20 cellular contexts compared by ENCODE assay signal in genomic region chr2:8479298-8479697, GRCh38.
DNase-seq lines count a peak whose midpoint lies in the region; ATAC-seq, FAIRE-seq and TF ChIP-seq lines count a peak whose summit lies in the region.
"Had no signal": no experiment of that assay in that cellular context is flagged by ENCODE, and none has a peak within 500 bp of the region (broad histone marks: within the 10 kb centered on the region; RNA-seq: fewer than 3 reads in every experiment).

No MANE protein-coding gene starts in this region.

- peak overlapping the region in 1 of 4 donors; percentile 71 for H3K4me3 Mint-ChIP-seq in CD4-positive, CD25-positive, alpha-beta regulatory T cell
- H3K4me3 Mint-ChIP-seq: brain had no signal

- H3K23ac ChIP-seq in H1 (ENCODE audit: insufficient read length) = no peak overlapping the region

- H4K91ac ChIP-seq in H1 (replicated peaks; ENCODE audit: insufficient read length, low read length) = no peak overlapping the region

- no peak for ATAC-seq in CD4-positive, CD25-positive, alpha-beta regulatory T cell (ENCODE audit: low read depth in 2 of 2)
- peak; percentile 31; the same call in 1 of the 3 replicates for ATAC-seq in SK-N-SH treated with all-trans-retinoic acid at 6 μM for 48 hours
- ATAC-seq: T-cell had no signal

- no peak for TF ChIP-seq CTCF in H1 (IDR thresholded peaks at IDR 0.05; ENCODE audit: control extremely low read depth in 1 of 3, insufficient read depth in 1 of 3, low read depth in 1 of 3, low read length in 3 of 3)

- H4K5ac ChIP-seq in H1 (ENCODE audit: insufficient read length, low read depth, low read length) = no peak overlapping the region

- H3K36me3 ChIP-seq in CD4-positive, CD25-positive, alpha-beta regulatory T cell (ENCODE audit: control insufficient read depth, insufficient read depth, low read length) = no peaks in the 10 kb centered on the region
- no peaks in the 10 kb centered on the region for H3K36me3 ChIP-seq in H1 (ENCODE audit: control insufficient read depth in 2 of 4, insufficient read depth in 4 of 4, low read length in 3 of 4)
- H3K36me3 ChIP-seq: Peyer's patch, prostate gland, suprapubic skin had no signal

- H2AK5ac ChIP-seq in H1 (ENCODE audit: low read depth, low read length) = no peak overlapping the region

- no peaks in the 10 kb centered on the region for H3K9me3 Mint-ChIP-seq in CD4-positive, CD25-positive, alpha-beta regulatory T cell
- H3K9me3 Mint-ChIP-seq: activated T-helper 2 cell treated with anti-CD3 and anti-CD28 coated beads, Interferon-gamma antibody, Interleukin-2, Interleukin-4, amounts not matched to agents 10 μg/mL and 5 μg/mL and 100 μg/mL, durations not matched to agents 14 hours and 24 hours and 36 hours; brain; T-cell had no signal

- no peak for TF ChIP-seq EP300 in H1 (IDR thresholded peaks at IDR 0.05; ENCODE audit: borderline replicate concordance in 1 of 2, low read depth in 2 of 2, low read length in 2 of 2)

- H3K27ac ChIP-seq in CD4-positive, CD25-positive, alpha-beta regulatory T cell (ENCODE audit: insufficient read depth, low read length, poor library complexity, severe bottlenecking) = no peak overlapping the region
- no peak overlapping the region for H3K27ac ChIP-seq in H1 (ENCODE audit: low read depth, low read length)
- H3K27ac ChIP-seq: prostate gland, suprapubic skin had no signal

- no peak overlapping the region for H2BK15ac ChIP-seq in H1 (ENCODE audit: low read length)

- H3K4ac ChIP-seq in H1 (replicated peaks; ENCODE audit: insufficient read length, low read depth, low read length) = no peak overlapping the region

- no peaks in the 10 kb centered on the region for H3K9me3 ChIP-seq in CD4-positive, CD25-positive, alpha-beta regulatory T cell (ENCODE audit: control insufficient read depth in 2 of 2, low read length in 2 of 2)
- no peaks in the 10 kb centered on the region for H3K9me3 ChIP-seq in H1 (ENCODE audit: insufficient read depth in 2 of 2, low read depth in 1 of 2, low read length in 1 of 2)
- H3K9me3 ChIP-seq: Peyer's patch, prostate gland, suprapubic skin had no signal

- no peak overlapping the region for H3K18ac ChIP-seq in H1 (ENCODE audit: extremely low read depth, low read length)

- no peak overlapping the region for H3K14ac ChIP-seq in H1 (ENCODE audit: insufficient read length)

- H3K79me2 ChIP-seq in H1 (ENCODE audit: control insufficient read depth in 1 of 2, insufficient read depth in 2 of 2, low read length in 2 of 2) = no peaks in the 10 kb centered on the region

- no peak overlapping the region for H3K4me2 ChIP-seq in H1 (ENCODE audit: insufficient read depth in 1 of 2, low read depth in 2 of 2, low read length in 2 of 2)

- no peak for DNase-seq in CD4-positive, CD25-positive, alpha-beta regulatory T cell
- no peak for DNase-seq in H1 (ENCODE audit: low read depth in 1 of 2, low spot score in 2 of 2)
- peak; percentile 64 for DNase-seq in mesenteric fat pad (ENCODE audit: low spot score)
- no peak for DNase-seq in NCI-H2196 (lab: John Stamatoyannopoulos, UW; ENCODE audit: unreplicated experiment)
- no peak for DNase-seq in activated naive CD4-positive, alpha-beta T cell (lab: John Stamatoyannopoulos, UW)
- no peak for DNase-seq in globus pallidus (ENCODE audit: low spot score)
- DNase-seq in glomerular visceral epithelial cell (ENCODE audit: extremely low spot score) = no peak
- DNase-seq: activated CD4-positive, alpha-beta T cell treated with anti-CD3 and anti-CD28 coated beads, Interleukin-2, amount 50 U/mL, for 1 hour; foreskin fibroblast; GOT3; Karpas-422; NCI-H1930; NCI-H524 treated with DMSO at 0.1 percent for 48 hours; T-cell had no signal

- peaks cover 76% of the 10 kb centered on the region for H3K4me1 ChIP-seq in CD4-positive, CD25-positive, alpha-beta regulatory T cell (ENCODE audit: control insufficient read depth, insufficient read depth, low read length, poor library complexity, severe bottlenecking)
- no peaks in the 10 kb centered on the region for H3K4me1 ChIP-seq in H1 (replicated peaks in 1 of 4; ENCODE audit: control insufficient read depth in 3 of 4, insufficient read depth in 4 of 4, low read length in 3 of 4)

- no peak overlapping the region for H2BK120ac ChIP-seq in H1 (replicated peaks; ENCODE audit: low read depth, low read length)

- no peaks in the 10 kb centered on the region for H3K36me3 Mint-ChIP-seq in CD4-positive, CD25-positive, alpha-beta regulatory T cell
- H3K36me3 Mint-ChIP-seq: brain, T-cell had no signal

- no peak for TF ChIP-seq RAD21 in H1 (IDR thresholded peaks at IDR 0.05 in 1 of 2, conservative IDR thresholded peaks at IDR 0.05 in 1 of 2; ENCODE audit: low read depth in 2 of 2, low read length in 2 of 2)

- H2AFZ ChIP-seq in H1 (ENCODE audit: low read length) = no peak overlapping the region

- CTCF ChIA-PET in H1 (lab: Charles Lee; ENCODE audit: partially characterized antibody) = interaction anchor here (0.5 to 1.5 kb wide), 2 partner anchors 66 to 284 kb away, joined by 3 read pairs; no protein-coding TSS in a partner anchor

- no peaks in the 10 kb centered on the region for H4K20me1 ChIP-seq in H1 (replicated peaks in 1 of 2; ENCODE audit: control insufficient read depth in 1 of 2, insufficient read depth in 2 of 2, low read length in 2 of 2)

- H3K27ac Mint-ChIP-seq in CD4-positive, CD25-positive, alpha-beta regulatory T cell = peak overlapping the region in 2 of 3 donors; percentile 40 to 59
- H3K27ac Mint-ChIP-seq: activated T-helper 2 cell treated with anti-CD3 and anti-CD28 coated beads, Interferon-gamma antibody, Interleukin-2, Interleukin-4, amounts not matched to agents 10 μg/mL and 5 μg/mL and 100 μg/mL, durations not matched to agents 14 hours and 24 hours and 36 hours had no signal

- H3K27me3 ChIP-seq in CD4-positive, CD25-positive, alpha-beta regulatory T cell (ENCODE audit: control insufficient read depth, insufficient read depth, low read length) = no peaks in the 10 kb centered on the region
- H3K27me3 ChIP-seq in H1 (replicated peaks in 1 of 4; ENCODE audit: control insufficient read depth in 3 of 4, extremely low read depth in 1 of 4, insufficient read depth in 3 of 4, low read length in 3 of 4) = no peaks in the 10 kb centered on the region
- H3K27me3 ChIP-seq: Peyer's patch, suprapubic skin had no signal

- H2BK5ac ChIP-seq in H1 (ENCODE audit: low read depth, low read length) = no peak overlapping the region

- H2BK12ac ChIP-seq in H1 (ENCODE audit: low read depth, low read length) = no peak overlapping the region

- H3K56ac ChIP-seq in H1 (replicated peaks; ENCODE audit: insufficient read length, low read depth, low read length) = no peak overlapping the region

- WGBS in H1 (ENCODE audit: extremely low coverage in 1 of 2, insufficient coverage in 1 of 2, insufficient read length in 1 of 2, insufficient replicate concordance in 2 of 2, low coverage in 1 of 2, low lambda C conversion rate in 2 of 2, missing lambda C conversion rate in 1 of 2), 2 experiments = 92% methylated on average over 12 of the region's 12 CpGs; no CpG with 5 or more reads in 1 of the 2 experiments

- H3K9ac ChIP-seq in H1 (replicated peaks in 1 of 4; ENCODE audit: extremely low read depth in 1 of 4, low read depth in 3 of 4, low read length in 3 of 4) = no peak overlapping the region

- no peak overlapping the region for H2BK20ac ChIP-seq in H1 (ENCODE audit: low read length)

- TF ChIP-seq POLR2A in H1 (IDR thresholded peaks at IDR 0.05; ENCODE audit: control extremely low read depth in 1 of 2, low read depth in 2 of 2, low read length in 2 of 2) = no peak

- no peaks in the 10 kb centered on the region; the same call in 1 of the 2 replicates for H3K23me2 ChIP-seq in H1 (ENCODE audit: low read depth, low read length)

- H3K27me3 Mint-ChIP-seq in CD4-positive, CD25-positive, alpha-beta regulatory T cell = no peaks in the 10 kb centered on the region
- H3K27me3 Mint-ChIP-seq: brain, T-cell had no signal

- no peak for FAIRE-seq in H1 (lab: Jason Lieb, UNC)

- POLR2A ChIA-PET in H1 (lab: Charles Lee; ENCODE audit: partially characterized antibody) = no interaction called here

- H3K4me3 ChIP-seq in CD4-positive, CD25-positive, alpha-beta regulatory T cell (ENCODE audit: low read depth, low read length) = no peak overlapping the region
- H3K4me3 ChIP-seq in H1 (ENCODE audit: extremely low read depth in 1 of 4, insufficient read depth in 2 of 4, low read depth in 3 of 4, low read length in 4 of 4) = no peak overlapping the region
- H3K4me3 ChIP-seq: Peyer's patch, prostate gland, suprapubic skin had no signal

- H4K8ac ChIP-seq in H1 (ENCODE audit: extremely low read depth, insufficient read depth, low read length) = peak overlapping the region; percentile 11; the same call in 1 of the 2 replicates

- H3K79me1 ChIP-seq in H1 (ENCODE audit: low read depth, low read length) = no peaks in the 10 kb centered on the region

- H3K4me1 Mint-ChIP-seq in CD4-positive, CD25-positive, alpha-beta regulatory T cell = peaks cover 42 to 85% (median 61%) of the 10 kb centered on the region in 4 donors

TF ChIP-seq in H1, 55 proteins besides CTCF, POLR2A, EP300 and RAD21:
- no peak for TF ChIP-seq CHD2 (IDR thresholded peaks at IDR 0.05; ENCODE audit: low read length)
